1 cellular context compared by ENCODE assay signal in the genomic region with DNA sequence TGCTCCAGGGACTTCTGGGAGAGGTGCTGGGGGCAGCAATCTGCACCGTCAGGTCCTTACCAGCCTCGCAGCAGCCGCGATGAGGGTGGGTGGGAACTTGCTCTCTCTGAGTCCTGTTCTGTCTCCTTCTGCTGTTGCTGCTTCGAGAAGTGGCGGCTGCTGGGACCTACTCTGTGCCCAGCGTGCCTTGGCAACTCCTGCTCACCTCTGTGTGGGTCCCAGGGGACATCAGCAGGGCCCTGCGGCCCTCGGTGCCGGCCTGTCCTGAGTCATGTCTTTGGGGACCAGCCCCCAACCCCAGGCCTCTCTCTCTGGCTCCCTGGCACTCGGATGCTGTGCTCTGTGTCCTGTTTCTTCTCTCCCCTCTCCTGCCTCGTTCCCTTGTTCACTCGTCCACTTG.
TF ChIP-seq lines count a peak whose summit lies in the region.

No MANE protein-coding gene starts in this region.

TF ChIP-seq in K562, 482 proteins besides CTCF, POLR2A, EP300 and RAD21:
- no peak for TF ChIP-seq ZFP36 (IDR thresholded peaks at IDR 0.05; ENCODE audit: low read depth, low read length, partially characterized antibody)
- no peak for TF ChIP-seq PURB (CRISPR knock-in tag; IDR thresholded peaks at IDR 0.05; ENCODE audit: low read depth)
- TF ChIP-seq USF1 (CRISPR knock-in tag; IDR thresholded peaks at IDR 0.05), result no peak
- no peak for TF ChIP-seq BRD9 (IDR thresholded peaks at IDR 0.05; ENCODE audit: low read depth, partially characterized antibody)
- TF ChIP-seq ZNF512 (tag; IDR thresholded peaks at IDR 0.05), result no peak
- no peak for TF ChIP-seq NR2C2 (CRISPR knock-in tag; IDR thresholded peaks at IDR 0.05)
- no peak for TF ChIP-seq NR2C2 (tag; IDR thresholded peaks at IDR 0.05)
